Comparison of ENCODE assay signal across 24 cellular contexts in genomic region chr4:113088050-113088449, GRCh38.
"Had no signal": no experiment of that assay in that cellular context is flagged by ENCODE, and none has a peak within 500 bp of the region (broad histone marks: within the 10 kb centered on the region; RNA-seq: fewer than 3 reads in every experiment).

No MANE protein-coding gene starts in this region.

- H3K9me3 ChIP-seq: SJSA1 had no signal

- H3K4me3 ChIP-seq: SJSA1, SK-N-MC had no signal

- H3K4me3 Mint-ChIP-seq: T-cell; T-helper 1 cell treated with Interleukin-12 subunit alpha and Interleukin-12 subunit beta and Interleukin-4 antibody, amounts not matched to agents 30 μg/mL and 1 μg/mL, for 36 hours had no signal

- ATAC-seq: T-cell had no signal

- H3K9me3 Mint-ChIP-seq: T-cell; T-helper 1 cell treated with Interleukin-12 subunit alpha and Interleukin-12 subunit beta and Interleukin-4 antibody, amounts not matched to agents 30 μg/mL and 1 μg/mL, for 36 hours had no signal

- H3K36me3 ChIP-seq: SJSA1 had no signal

- H3K36me3 Mint-ChIP-seq: T-cell had no signal

- H3K4me1 Mint-ChIP-seq: T-cell had no signal

- DNase-seq: KBM-7; MV-4-11; NCI-H1048; NCI-H1105; NCI-H1417; NCI-H1436 treated with DMSO at 0.1 percent for 48 hours; NCI-H1694; NCI-H187 treated with DMSO at 0.1 percent for 48 hours; NCI-H2029 treated with DMSO at 0.1 percent for 48 hours; NCI-H2107; NCI-H345; NCI-H524; NCI-H526 treated with DMSO at 0.1 percent for 48 hours; NK-92 treated with Interleukin-12 subunit alpha and Interleukin-12 subunit beta, amount 100 ng/mL, for 24 hours; OCI-M1; Right ventricle myocardium superior; RPMI8226; SIG-M5; SW 1271; T-cell had no signal

- FAIRE-seq: RCC 7860 had no signal

- H3K27ac Mint-ChIP-seq: T-cell; T-helper 1 cell treated with Interleukin-12 subunit alpha and Interleukin-12 subunit beta and Interleukin-4 antibody, amounts not matched to agents 30 μg/mL and 1 μg/mL, for 36 hours had no signal

- H3K4me1 ChIP-seq: SJSA1 had no signal

- H3K27ac ChIP-seq: SJSA1, SK-N-MC had no signal

- H3K27me3 ChIP-seq: SJSA1 had no signal
